Comparison of ENCODE assay signal across 8 cellular contexts in genomic region chr2:219252900-219253752, GRCh38. TPM values are rescaled to one million over a fixed set of nuclear protein-coding genes. Genes with fewer than 3 reads are reported as not detected.
DNase-seq lines count a peak whose midpoint lies in the region; ATAC-seq and TF ChIP-seq lines count a peak whose summit lies in the region.

TUBA4B (plus strand) TSS chr2:219253243; CDS start chr2:219253408, 165 bp downstream.

- ATAC-seq in aorta (ENCODE audit: low FRiP score) = peak; percentile 47

- no peaks in the 10 kb centered on the region for H3K27me3 Mint-ChIP-seq in activated T-helper 1 cell treated with anti-CD3 and anti-CD28 coated beads, Interleukin-12 subunit alpha, Interleukin-12 subunit beta, Interleukin-2, Interleukin-4 antibody, amounts not matched to agents 30 ng/mL and 10 ng/mL and 1 ng/mL, durations not matched to agents 14 hours and 24 hours and 36 hours (ENCODE audit: insufficient read depth)
- H3K27me3 Mint-ChIP-seq in neural crest cell (ENCODE audit: low read depth) = peaks cover 85% of the 10 kb centered on the region

- peak within 1 kb of the TSS; percentile 93 for H3K4me3 Mint-ChIP-seq in activated T-helper 1 cell treated with anti-CD3 and anti-CD28 coated beads, Interleukin-12 subunit alpha, Interleukin-12 subunit beta, Interleukin-2, Interleukin-4 antibody, amounts not matched to agents 30 ng/mL and 10 ng/mL and 1 ng/mL, durations not matched to agents 14 hours and 24 hours and 36 hours
- peak within 1 kb of the TSS; percentile 59 for H3K4me3 Mint-ChIP-seq in neural crest cell

- DNase-seq in HFF-Myc (ENCODE audit: extremely low read depth, low read depth) (no peak), NCI-H82 treated with DMSO at 0.1 percent for 48 hours (lab: John Stamatoyannopoulos, UW; ENCODE audit: unreplicated experiment) (peak; percentile 39), foreskin fibroblast (peak; percentile 40 to 69), neural crest cell (ENCODE audit: low read depth, low spot score) (no peak), aorta (peak; percentile 64 to 86), NCI-H1092 treated with DMSO at 0.1 percent for 48 hours (lab: John Stamatoyannopoulos, UW) (no peak)
- DNase-seq in activated T-helper 1 cell treated with anti-CD3 and anti-CD28 coated beads, Interleukin-12 subunit alpha, Interleukin-12 subunit beta, Interleukin-2, Interleukin-4 antibody, amounts not matched to agents 30 ng/mL and 10 ng/mL and 1 ng/mL, durations not matched to agents 14 hours and 24 hours and 36 hours (ENCODE audit: low spot score) = peak; percentile 59

- intact Hi-C loops in activated T-helper 1 cell treated with anti-CD3 and anti-CD28 coated beads, Interleukin-12 subunit alpha, Interleukin-12 subunit beta, Interleukin-2, Interleukin-4 antibody, amounts not matched to agents 30 ng/mL and 10 ng/mL and 1 ng/mL, durations not matched to agents 14 hours and 24 hours and 36 hours (cut with micrococcal nuclease) = loop anchor here (1.0 to 10.0 kb wide), 10 partner anchors 8 to 1028 kb away; partner anchors contain the start of genes ANKZF1, ATG9A, CHPF and CTDSP1
- intact Hi-C loops in aorta (cut with DNase I) = loop anchor here in 1 of 2 donors (2.0 kb wide), 3 partner anchors 26 to 42 kb away; partner anchors contain the start of genes ABCB6 and DNAJB2

- H3K4me3 ChIP-seq in GM08714 (ENCODE audit: low read length) (peak within 1 kb of the TSS; percentile 66), HFF-Myc (replicated peaks; ENCODE audit: low read depth, low read length) (peak within 1 kb of the TSS; percentile 48), foreskin fibroblast (ENCODE audit: low read depth in 1 of 2, low read length in 2 of 2) (peak within 1 kb of the TSS; percentile 52 to 57), aorta (ENCODE audit: low read length in 2 of 2) (peak within 1 kb of the TSS; percentile 75 to 76)

- no peaks in the 10 kb centered on the region for H3K4me1 ChIP-seq in aorta (ENCODE audit: control insufficient read depth in 1 of 2, insufficient read depth in 2 of 2, low read length in 2 of 2)

- H3K4me1 Mint-ChIP-seq in activated T-helper 1 cell treated with anti-CD3 and anti-CD28 coated beads, Interleukin-12 subunit alpha, Interleukin-12 subunit beta, Interleukin-2, Interleukin-4 antibody, amounts not matched to agents 30 ng/mL and 10 ng/mL and 1 ng/mL, durations not matched to agents 14 hours and 24 hours and 36 hours (ENCODE audit: low read depth) = peaks cover 59% of the 10 kb centered on the region
- no peaks in the 10 kb centered on the region for H3K4me1 Mint-ChIP-seq in neural crest cell

- H3K36me3 Mint-ChIP-seq in activated T-helper 1 cell treated with anti-CD3 and anti-CD28 coated beads, Interleukin-12 subunit alpha, Interleukin-12 subunit beta, Interleukin-2, Interleukin-4 antibody, amounts not matched to agents 30 ng/mL and 10 ng/mL and 1 ng/mL, durations not matched to agents 14 hours and 24 hours and 36 hours (ENCODE audit: low read depth) = peaks cover 33% of the 10 kb centered on the region
- no peaks in the 10 kb centered on the region for H3K36me3 Mint-ChIP-seq in neural crest cell (ENCODE audit: low read depth)

- no peaks in the 10 kb centered on the region for H3K36me3 ChIP-seq in aorta (ENCODE audit: control insufficient read depth in 1 of 2, insufficient read depth in 2 of 2, low read length in 1 of 2)

- WGBS in aorta, 2 donors = 10 to 11% methylated on average over 46 to 49 of the region's 49 CpGs

- no peaks in the 10 kb centered on the region for H3K9me3 Mint-ChIP-seq in activated T-helper 1 cell treated with anti-CD3 and anti-CD28 coated beads, Interleukin-12 subunit alpha, Interleukin-12 subunit beta, Interleukin-2, Interleukin-4 antibody, amounts not matched to agents 30 ng/mL and 10 ng/mL and 1 ng/mL, durations not matched to agents 14 hours and 24 hours and 36 hours
- no peaks in the 10 kb centered on the region for H3K9me3 Mint-ChIP-seq in neural crest cell

- H3K27ac Mint-ChIP-seq in activated T-helper 1 cell treated with anti-CD3 and anti-CD28 coated beads, Interleukin-12 subunit alpha, Interleukin-12 subunit beta, Interleukin-2, Interleukin-4 antibody, amounts not matched to agents 30 ng/mL and 10 ng/mL and 1 ng/mL, durations not matched to agents 14 hours and 24 hours and 36 hours = peak within 1 kb of the TSS; percentile 98
- no peak within 1 kb of the TSS for H3K27ac Mint-ChIP-seq in neural crest cell (ENCODE audit: unreplicated experiment)

- H3K27me3 ChIP-seq in aorta (ENCODE audit: control insufficient read depth in 1 of 2, insufficient read depth in 2 of 2, low read length in 1 of 2) = no peaks in the 10 kb centered on the region

- H3K27ac ChIP-seq in aorta (ENCODE audit: low read depth in 1 of 2, low read length in 2 of 2) = peak within 1 kb of the TSS; percentile 8 to 76

- no peaks in the 10 kb centered on the region for H3K9me3 ChIP-seq in aorta (ENCODE audit: control insufficient read depth, low read length)

- no peak for TF ChIP-seq CTCF in HFF-Myc (IDR thresholded peaks at IDR 0.05; ENCODE audit: low read depth, low read length, missing control alignments)
- no peak for TF ChIP-seq CTCF in foreskin fibroblast (IDR thresholded peaks at IDR 0.05; ENCODE audit: low read depth, low read length)
- no peak for TF ChIP-seq CTCF in neural crest cell (conservative IDR thresholded peaks at IDR 0.05)

RNA-seq across cellular contexts. Expression of gene TUBA4B, which starts in this region (rescaled TPM):
- not detected in 2 replicates for total RNA-seq in activated T-helper 1 cell treated with anti-CD3 and anti-CD28 coated beads, Interleukin-12 subunit alpha, Interleukin-12 subunit beta, Interleukin-2, Interleukin-4 antibody, amounts not matched to agents 30 ng/mL and 10 ng/mL and 1 ng/mL, durations not matched to agents 14 hours and 24 hours and 36 hours
- total RNA-seq in neural crest cell (not detected in 2 replicates), aorta (not detected)
- polyA plus RNA-seq in aorta = under 1 TPM in 1 of 2 donors, not detected in 1; 0.28 TPM

Comparison
In these comparisons a context has a peak if more than half of its experiments do, and no peak if none do; other contexts are left out.
1. Peak in DNase-seq in activated T-helper 1 cell treated with anti-CD3 and anti-CD28 coated beads, Interleukin-12 subunit alpha, Interleukin-12 subunit beta, Interleukin-2, Interleukin-4 antibody, amounts not matched to agents 30 ng/mL and 10 ng/mL and 1 ng/mL, durations not matched to agents 14 hours and 24 hours and 36 hours; RNA of the gene not detected or under 1 TPM.
2. Peak in DNase-seq, ATAC-seq, H3K4me3 ChIP-seq and H3K27ac ChIP-seq in aorta; RNA of the gene not detected or under 1 TPM.
3. DNase-seq: peak in NCI-H82 treated with DMSO at 0.1 percent for 48 hours (single experiment) and foreskin fibroblast (2 of 2); none in HFF-Myc (single experiment), neural crest cell (single experiment) and NCI-H1092 treated with DMSO at 0.1 percent for 48 hours (single experiment).
4. Peak in every context shown above with its lines, with median percentiles within 50 percentile points of each other: H3K4me3 ChIP-seq.